ENCODE assay signal across 18 cellular contexts in the genomic region with DNA sequence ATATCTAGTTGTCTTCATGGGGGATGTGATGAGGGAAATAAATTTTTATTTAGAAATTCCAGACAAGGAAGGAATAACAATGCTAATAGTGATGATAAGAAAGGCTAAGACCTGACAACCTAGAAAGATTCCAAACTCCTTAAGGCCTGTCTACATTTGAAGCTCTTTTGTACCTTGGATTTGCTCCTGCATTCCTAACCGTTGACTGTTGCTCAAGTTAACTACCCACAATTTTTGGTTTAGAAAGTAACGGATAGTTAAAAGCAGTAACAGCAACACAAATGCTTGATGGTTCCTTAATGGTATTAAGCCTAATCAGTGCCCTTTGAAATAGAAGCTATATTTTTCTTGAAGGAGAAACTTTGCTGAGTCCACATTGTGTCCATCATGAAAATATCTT. TPM values are rescaled to one million over a fixed set of nuclear protein-coding genes. Genes with fewer than 3 reads are reported as not detected.
DNase-seq lines count a peak whose midpoint lies in the region; TF ChIP-seq lines count a peak whose summit lies in the region.
"Had no signal": no experiment of that assay in that cellular context is flagged by ENCODE, and none has a peak within 500 bp of the region (broad histone marks: within the 10 kb centered on the region; RNA-seq: fewer than 3 reads in every experiment).

No MANE protein-coding gene starts in this region.

- no peaks in the 10 kb centered on the region for H3K79me2 ChIP-seq in ACC112 (ENCODE audit: control insufficient read depth, insufficient read depth, low read length, unreplicated experiment)

- no peak overlapping the region for H3K4me3 ChIP-seq in ACC112 (ENCODE audit: low read depth, low read length)
- no peak overlapping the region for H3K4me3 ChIP-seq in HUES48 (ENCODE audit: low read depth, low read length)
- no peak overlapping the region for H3K4me3 ChIP-seq in astrocyte of the spinal cord (ENCODE audit: low read depth, low read length)
- no peak overlapping the region for H3K4me3 ChIP-seq in kidney epithelial cell (ENCODE audit: low read depth, low read length)
- no peak overlapping the region for H3K4me3 ChIP-seq in tibial nerve
- no peak overlapping the region for H3K4me3 ChIP-seq in ovary
- H3K4me3 ChIP-seq: HAP-1, right lobe of liver had no signal

- no peak overlapping the region for H2AFZ ChIP-seq in ACC112 (ENCODE audit: low read length, unreplicated experiment)

- in situ Hi-C loops in astrocyte of the spinal cord (cut with HindIII; ENCODE audit: low sequenced_read_pairs), result no loop called here

- H3K36me3 ChIP-seq in ACC112 (ENCODE audit: insufficient read depth, low read length) (no peaks in the 10 kb centered on the region), HUES48 (ENCODE audit: control insufficient read depth, insufficient read depth, low read length) (peaks cover 57% of the 10 kb centered on the region), kidney epithelial cell (ENCODE audit: control insufficient read depth, insufficient read depth, low read length) (peaks cover 2% of the 10 kb centered on the region), tibial nerve (peaks cover 0 to 23% (median 0%) of the 10 kb centered on the region in 3 donors), ovary (no peaks in the 10 kb centered on the region)

- TF ChIP-seq POLR2A in tibial nerve (IDR thresholded peaks at IDR 0.05), result no peak
- no peak for TF ChIP-seq POLR2A in ovary (IDR thresholded peaks at IDR 0.05)

- H3K4me1 ChIP-seq in ACC112 (ENCODE audit: control insufficient read depth, insufficient read depth, low read length, unreplicated experiment) (peaks cover 43% of the 10 kb centered on the region), HUES48 (ENCODE audit: control insufficient read depth, insufficient read depth, low read length) (no peaks in the 10 kb centered on the region), tibial nerve (peaks cover 0 to 10% (median 2%) of the 10 kb centered on the region in 4 donors), ovary (ENCODE audit: insufficient read depth) (peaks cover 2% of the 10 kb centered on the region)
- H3K4me1 ChIP-seq: HAP-1 had no signal

- WGBS in tibial nerve, 2 donors, result 70 to 80% methylated on average over 2 of the region's 2 CpGs
- WGBS in ovary, 3 donors, result 17 to 29% (median 27%) methylated on average over 2 of the region's 2 CpGs

- TF ChIP-seq EP300 in tibial nerve (IDR thresholded peaks at IDR 0.05) (no peak), ovary (IDR thresholded peaks at IDR 0.05) (no peak)

- DNase-seq in astrocyte of the spinal cord (ENCODE audit: low read depth, low spot score) (peak; percentile 80), kidney epithelial cell (ENCODE audit: low read depth) (peak; percentile 41), tibial nerve (ENCODE audit: low spot score in 2 of 2) (no peak), ovary (no peak), GDM1 (lab: John Stamatoyannopoulos, UW) (no peak)
- DNase-seq in activated naive CD4-positive, alpha-beta T cell treated with anti-CD3 and anti-CD28 coated beads, Interleukin-2, amount 50 U/mL, for 16 hours, result no peak
- DNase-seq: activated CD8-positive, alpha-beta memory T cell treated with anti-CD3 and anti-CD28 coated beads, Interleukin-2, amount 50 U/mL, for 48 hours; activated naive CD4-positive, alpha-beta T cell treated with anti-CD3 and anti-CD28 coated beads, Interleukin-2, amount 10 ng/mL, durations not matched to agents 7 days and 5 days; COR-L47; KG1; NCI-H1436 treated with DMSO at 0.1 percent for 48 hours; NCI-H524 treated with DMSO at 0.1 percent for 48 hours; right lobe of liver; stimulated activated naive CD8-positive, alpha-beta T cell treated with anti-CD3 and anti-CD28 coated beads, Interleukin-15, Interleukin-2, amounts not matched to agents 100 U/mL and 50 U/mL, for 24 hours had no signal

- peak overlapping the region; percentile 80 for H3K27ac ChIP-seq in ACC112 (ENCODE audit: low read depth, low read length)
- H3K27ac ChIP-seq in HUES48 (ENCODE audit: low read depth, low read length), result peak overlapping the region; percentile 33
- H3K27ac ChIP-seq in tibial nerve, result peak overlapping the region in 1 of 4 donors; percentile 23
- H3K27ac ChIP-seq in ovary, result no peak overlapping the region
- H3K27ac ChIP-seq: epithelial cell of prostate had no signal

- TF ChIP-seq CTCF in astrocyte of the spinal cord (IDR thresholded peaks at IDR 0.05; ENCODE audit: low read depth, low read length), result no peak
- TF ChIP-seq CTCF in kidney epithelial cell (IDR thresholded peaks at IDR 0.05; ENCODE audit: insufficient read depth, low read length, poor library complexity, severe bottlenecking), result no peak
- no peak for TF ChIP-seq CTCF in tibial nerve (IDR thresholded peaks at IDR 0.05)
- TF ChIP-seq CTCF in ovary (IDR thresholded peaks at IDR 0.05), result no peak

- H3K27me3 ChIP-seq in ACC112 (ENCODE audit: insufficient read depth, low read length), result no peaks in the 10 kb centered on the region
- no peaks in the 10 kb centered on the region for H3K27me3 ChIP-seq in HUES48 (ENCODE audit: control insufficient read depth, insufficient read depth, low read length)
- H3K27me3 ChIP-seq in kidney epithelial cell (ENCODE audit: control insufficient read depth, insufficient read depth, low read length), result no peaks in the 10 kb centered on the region
- no peaks in the 10 kb centered on the region for H3K27me3 ChIP-seq in tibial nerve
- no peaks in the 10 kb centered on the region for H3K27me3 ChIP-seq in ovary
- H3K27me3 ChIP-seq: right lobe of liver had no signal

- intact Hi-C loops in ovary (cut with DNase I), result no loop called here

- peaks cover 1% of the 10 kb centered on the region; the same call in 1 of the 2 replicates for H3K9me3 ChIP-seq in HUES48 (ENCODE audit: control insufficient read depth, insufficient read depth, low read length)
- H3K9me3 ChIP-seq in tibial nerve, result peaks cover 0 to 3% (median 0%) of the 10 kb centered on the region in 4 donors
- H3K9me3 ChIP-seq in ovary, result no peaks in the 10 kb centered on the region
- H3K9me3 ChIP-seq: HAP-1, right lobe of liver had no signal

- H3K9ac ChIP-seq in HUES48 (ENCODE audit: low read depth, low read length), result no peak overlapping the region

RNA-seq across cellular contexts. Expression of gene TRMT11, which starts 52.9 kb away (rescaled TPM):
- 13.1 and 18.8 TPM in 2 replicates for total RNA-seq in kidney epithelial cell
- total RNA-seq in tibial nerve, result 10 to 100 TPM; 29.7 to 40.8 (median 33.7) TPM
- total RNA-seq in ovary, result 10 to 100 TPM; 20.5 to 29.9 (median 24.2) TPM
- polyA plus RNA-seq in ovary, result 10 to 100 TPM; 10.7 to 15.6 TPM

Comparison
In these comparisons a context has a peak if more than half of its experiments do, and no peak if none do; other contexts are left out.
1. H3K27ac ChIP-seq: peak in ACC112 (single experiment) and HUES48 (single experiment); none in ovary (0 of 2).
2. DNase-seq: peak in astrocyte of the spinal cord (single experiment) and kidney epithelial cell (single experiment); none in tibial nerve (0 of 2), ovary (0 of 5), activated naive CD4-positive, alpha-beta T cell treated with anti-CD3 and anti-CD28 coated beads, Interleukin-2, amount 50 U/mL, for 16 hours (single experiment) and GDM1 (single experiment).